In the genomic region with DNA sequence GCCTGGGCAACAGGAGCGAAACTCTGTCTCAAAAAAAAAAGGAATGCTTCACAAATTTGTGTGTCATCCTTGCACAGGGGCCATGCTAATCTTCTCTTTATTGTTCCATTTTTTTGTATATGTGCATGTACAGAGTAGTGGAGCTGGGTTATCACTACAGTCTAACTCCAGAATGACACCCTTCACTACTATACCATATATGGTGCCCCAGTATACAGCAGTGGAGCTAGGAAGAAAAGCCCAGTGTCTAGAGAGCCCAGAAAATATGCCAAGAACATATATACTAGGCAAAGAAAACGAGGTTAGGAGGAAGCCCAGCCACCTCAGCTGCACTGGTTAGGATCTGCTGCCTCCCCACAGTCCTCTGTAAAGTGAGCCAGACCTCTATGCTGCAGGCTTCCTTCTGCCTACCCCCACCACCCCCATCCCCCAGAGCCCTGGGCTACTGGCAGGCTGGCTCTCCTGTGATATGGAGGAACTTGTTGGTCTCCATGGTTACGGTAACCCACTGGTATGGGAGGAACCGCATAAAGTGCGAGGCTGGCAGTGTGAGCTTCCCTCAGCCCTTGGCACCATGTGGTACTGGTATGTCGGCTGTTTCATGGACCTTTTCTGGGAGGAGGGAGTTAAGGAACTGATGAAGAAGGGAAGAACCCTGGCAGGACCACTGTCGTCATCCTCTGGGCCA, we compare ENCODE assay signal across 1 cellular context.
TF ChIP-seq lines count a peak whose summit lies in the region.

No MANE protein-coding gene starts in this region.

TF ChIP-seq in HepG2, 621 proteins besides CTCF, POLR2A, EP300 and RAD21:
- TF ChIP-seq, protein P1, sequence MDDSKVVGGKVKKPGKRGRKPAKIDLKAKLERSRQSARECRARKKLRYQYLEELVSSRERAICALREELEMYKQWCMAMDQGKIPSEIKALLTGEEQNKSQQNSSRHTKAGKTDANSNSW (CRISPR knock-in tag; IDR thresholded peaks at IDR 0.05; ENCODE audit: borderline replicate concordance), result no peak
- no peak for TF ChIP-seq SSRP1 (CRISPR knock-in tag; IDR thresholded peaks at IDR 0.05)
- TF ChIP-seq, protein P2, sequence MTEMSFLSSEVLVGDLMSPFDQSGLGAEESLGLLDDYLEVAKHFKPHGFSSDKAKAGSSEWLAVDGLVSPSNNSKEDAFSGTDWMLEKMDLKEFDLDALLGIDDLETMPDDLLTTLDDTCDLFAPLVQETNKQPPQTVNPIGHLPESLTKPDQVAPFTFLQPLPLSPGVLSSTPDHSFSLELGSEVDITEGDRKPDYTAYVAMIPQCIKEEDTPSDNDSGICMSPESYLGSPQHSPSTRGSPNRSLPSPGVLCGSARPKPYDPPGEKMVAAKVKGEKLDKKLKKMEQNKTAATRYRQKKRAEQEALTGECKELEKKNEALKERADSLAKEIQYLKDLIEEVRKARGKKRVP (CRISPR knock-in tag; IDR thresholded peaks at IDR 0.05), result no peak
- TF ChIP-seq, protein P3, sequence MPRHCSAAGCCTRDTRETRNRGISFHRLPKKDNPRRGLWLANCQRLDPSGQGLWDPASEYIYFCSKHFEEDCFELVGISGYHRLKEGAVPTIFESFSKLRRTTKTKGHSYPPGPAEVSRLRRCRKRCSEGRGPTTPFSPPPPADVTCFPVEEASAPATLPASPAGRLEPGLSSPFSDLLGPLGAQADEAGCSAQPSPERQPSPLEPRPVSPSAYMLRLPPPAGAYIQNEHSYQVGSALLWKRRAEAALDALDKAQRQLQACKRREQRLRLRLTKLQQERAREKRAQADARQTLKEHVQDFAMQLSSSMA (CRISPR knock-in tag; IDR thresholded peaks at IDR 0.05), result no peak
- TF ChIP-seq, protein P4, sequence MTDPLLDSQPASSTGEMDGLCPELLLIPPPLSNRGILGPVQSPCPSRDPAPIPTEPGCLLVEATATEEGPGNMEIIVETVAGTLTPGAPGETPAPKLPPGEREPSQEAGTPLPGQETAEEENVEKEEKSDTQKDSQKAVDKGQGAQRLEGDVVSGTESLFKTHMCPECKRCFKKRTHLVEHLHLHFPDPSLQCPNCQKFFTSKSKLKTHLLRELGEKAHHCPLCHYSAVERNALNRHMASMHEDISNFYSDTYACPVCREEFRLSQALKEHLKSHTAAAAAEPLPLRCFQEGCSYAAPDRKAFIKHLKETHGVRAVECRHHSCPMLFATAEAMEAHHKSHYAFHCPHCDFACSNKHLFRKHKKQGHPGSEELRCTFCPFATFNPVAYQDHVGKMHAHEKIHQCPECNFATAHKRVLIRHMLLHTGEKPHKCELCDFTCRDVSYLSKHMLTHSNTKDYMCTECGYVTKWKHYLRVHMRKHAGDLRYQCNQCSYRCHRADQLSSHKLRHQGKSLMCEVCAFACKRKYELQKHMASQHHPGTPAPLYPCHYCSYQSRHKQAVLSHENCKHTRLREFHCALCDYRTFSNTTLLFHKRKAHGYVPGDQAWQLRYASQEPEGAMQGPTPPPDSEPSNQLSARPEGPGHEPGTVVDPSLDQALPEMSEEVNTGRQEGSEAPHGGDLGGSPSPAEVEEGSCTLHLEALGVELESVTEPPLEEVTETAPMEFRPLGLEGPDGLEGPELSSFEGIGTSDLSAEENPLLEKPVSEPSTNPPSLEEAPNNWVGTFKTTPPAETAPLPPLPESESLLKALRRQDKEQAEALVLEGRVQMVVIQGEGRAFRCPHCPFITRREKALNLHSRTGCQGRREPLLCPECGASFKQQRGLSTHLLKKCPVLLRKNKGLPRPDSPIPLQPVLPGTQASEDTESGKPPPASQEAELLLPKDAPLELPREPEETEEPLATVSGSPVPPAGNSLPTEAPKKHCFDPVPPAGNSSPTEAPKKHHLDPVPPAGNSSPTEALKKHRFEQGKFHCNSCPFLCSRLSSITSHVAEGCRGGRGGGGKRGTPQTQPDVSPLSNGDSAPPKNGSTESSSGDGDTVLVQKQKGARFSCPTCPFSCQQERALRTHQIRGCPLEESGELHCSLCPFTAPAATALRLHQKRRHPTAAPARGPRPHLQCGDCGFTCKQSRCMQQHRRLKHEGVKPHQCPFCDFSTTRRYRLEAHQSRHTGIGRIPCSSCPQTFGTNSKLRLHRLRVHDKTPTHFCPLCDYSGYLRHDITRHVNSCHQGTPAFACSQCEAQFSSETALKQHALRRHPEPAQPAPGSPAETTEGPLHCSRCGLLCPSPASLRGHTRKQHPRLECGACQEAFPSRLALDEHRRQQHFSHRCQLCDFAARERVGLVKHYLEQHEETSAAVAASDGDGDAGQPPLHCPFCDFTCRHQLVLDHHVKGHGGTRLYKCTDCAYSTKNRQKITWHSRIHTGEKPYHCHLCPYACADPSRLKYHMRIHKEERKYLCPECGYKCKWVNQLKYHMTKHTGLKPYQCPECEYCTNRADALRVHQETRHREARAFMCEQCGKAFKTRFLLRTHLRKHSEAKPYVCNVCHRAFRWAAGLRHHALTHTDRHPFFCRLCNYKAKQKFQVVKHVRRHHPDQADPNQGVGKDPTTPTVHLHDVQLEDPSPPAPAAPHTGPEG (CRISPR knock-in tag; IDR thresholded peaks at IDR 0.05), result no peak
- TF ChIP-seq, protein P5, sequence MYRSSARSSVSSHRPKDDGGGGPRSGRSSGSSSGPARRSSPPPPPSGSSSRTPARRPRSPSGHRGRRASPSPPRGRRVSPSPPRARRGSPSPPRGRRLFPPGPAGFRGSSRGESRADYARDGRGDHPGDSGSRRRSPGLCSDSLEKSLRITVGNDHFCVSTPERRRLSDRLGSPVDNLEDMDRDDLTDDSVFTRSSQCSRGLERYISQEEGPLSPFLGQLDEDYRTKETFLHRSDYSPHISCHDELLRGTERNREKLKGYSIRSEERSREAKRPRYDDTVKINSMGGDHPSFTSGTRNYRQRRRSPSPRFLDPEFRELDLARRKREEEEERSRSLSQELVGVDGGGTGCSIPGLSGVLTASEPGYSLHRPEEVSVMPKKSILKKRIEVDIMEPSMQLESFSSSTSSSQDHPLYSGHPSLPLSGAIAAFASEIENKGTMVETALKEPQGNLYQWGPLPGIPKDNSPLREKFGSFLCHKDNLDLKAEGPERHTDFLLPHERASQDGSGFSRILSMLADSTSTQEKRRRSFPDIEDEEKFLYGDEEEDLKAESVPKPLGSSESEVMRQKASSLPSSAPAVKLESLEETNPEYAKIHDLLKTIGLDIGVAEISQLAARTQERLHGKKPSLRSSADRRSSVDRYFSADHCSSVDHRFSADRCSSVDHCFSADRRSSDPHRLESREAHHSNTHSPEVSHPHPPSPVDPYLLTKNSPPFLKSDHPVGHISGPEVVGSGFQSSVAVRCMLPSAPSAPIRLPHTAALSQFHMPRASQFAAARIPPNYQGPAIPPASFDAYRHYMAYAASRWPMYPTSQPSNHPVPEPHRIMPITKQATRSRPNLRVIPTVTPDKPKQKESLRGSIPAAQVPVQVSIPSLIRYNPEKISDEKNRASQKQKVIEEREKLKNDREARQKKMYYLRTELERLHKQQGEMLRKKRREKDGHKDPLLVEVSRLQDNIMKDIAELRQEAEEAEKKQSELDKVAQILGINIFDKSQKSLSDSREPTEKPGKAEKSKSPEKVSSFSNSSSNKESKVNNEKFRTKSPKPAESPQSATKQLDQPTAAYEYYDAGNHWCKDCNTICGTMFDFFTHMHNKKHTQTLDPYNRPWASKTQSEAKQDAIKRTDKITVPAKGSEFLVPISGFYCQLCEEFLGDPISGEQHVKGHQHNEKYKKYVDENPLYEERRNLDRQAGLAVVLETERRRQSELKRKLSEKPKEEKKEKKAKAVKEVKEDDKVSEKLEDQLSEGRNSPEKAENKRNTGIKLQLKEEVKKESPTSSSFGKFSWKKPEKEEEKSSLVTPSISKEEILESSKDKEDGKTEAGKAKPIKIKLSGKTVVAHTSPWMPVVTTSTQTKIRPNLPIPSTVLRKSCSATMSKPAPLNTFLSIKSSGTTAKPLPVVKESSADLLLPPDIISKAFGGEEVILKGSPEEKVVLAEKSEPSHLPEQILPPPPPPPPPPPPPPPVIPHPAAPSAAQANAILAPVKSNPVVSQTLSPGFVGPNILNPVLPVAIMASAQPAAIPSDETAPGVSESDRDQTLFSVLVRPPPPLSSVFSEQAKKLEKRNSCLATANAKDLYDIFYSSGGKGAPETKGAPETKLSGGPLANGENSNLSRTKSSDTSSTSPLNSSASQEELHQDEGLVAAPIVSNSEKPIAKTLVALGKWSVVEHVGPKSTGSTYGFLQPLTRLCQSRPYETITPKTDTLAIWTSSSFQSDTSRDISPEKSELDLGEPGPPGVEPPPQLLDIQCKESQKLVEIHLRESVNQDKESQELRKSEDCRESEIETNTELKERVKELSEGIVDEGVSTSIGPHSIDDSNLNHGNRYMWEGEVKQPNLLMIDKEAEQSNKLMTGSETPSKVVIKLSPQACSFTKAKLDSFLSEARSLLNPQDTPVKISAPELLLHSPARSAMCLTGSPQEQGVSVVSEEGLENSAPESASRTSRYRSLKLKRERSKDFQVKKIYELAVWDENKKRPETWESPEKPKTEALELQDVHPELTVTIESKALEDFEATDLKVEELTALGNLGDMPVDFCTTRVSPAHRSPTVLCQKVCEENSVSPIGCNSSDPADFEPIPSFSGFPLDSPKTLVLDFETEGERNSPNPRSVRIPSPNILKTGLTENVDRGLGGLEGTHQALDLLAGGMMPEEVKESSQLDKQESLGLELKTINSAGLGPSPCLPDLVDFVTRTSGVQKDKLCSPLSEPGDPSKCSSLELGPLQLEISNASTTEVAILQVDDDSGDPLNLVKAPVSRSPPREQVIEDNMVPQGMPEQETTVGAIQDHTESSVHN (CRISPR knock-in tag; IDR thresholded peaks at IDR 0.05), result no peak
TF ChIP-seq in HepG2: peak in this region for 0.
